ENCODE assay signal across 8 cellular contexts in genomic region chr12:92145731-92146496, GRCh38. TPM values are rescaled to one million over a fixed set of nuclear protein-coding genes. Genes with fewer than 3 reads are reported as not detected.
DNase-seq lines count a peak whose midpoint lies in the region; ATAC-seq, FAIRE-seq and TF ChIP-seq lines count a peak whose summit lies in the region.

TSS of gene BTG1 (minus strand) at chr12:92145846. CDS start at chr12:92145535, 311 bp downstream.

- H3K79me2 ChIP-seq in keratinocyte (ENCODE audit: control insufficient read depth, insufficient read depth, low read length) = peaks cover 44% of the 10 kb centered on the region

- peak within 1 kb of the TSS; percentile 99 for H3K27ac ChIP-seq in keratinocyte (ENCODE audit: control insufficient read depth, insufficient read depth, low read length)

- peak within 1 kb of the TSS; percentile 71 to 96 (median 93) for H3K4me3 ChIP-seq in keratinocyte (ENCODE audit: control insufficient read depth in 2 of 3, extremely low read depth in 1 of 3, insufficient read depth in 2 of 3, low read depth in 1 of 3, low read length in 3 of 3)

- peaks cover 0 to 19% of the 10 kb centered on the region in 2 experiments for H3K36me3 ChIP-seq in keratinocyte (ENCODE audit: control insufficient read depth in 2 of 2, extremely low read depth in 1 of 2, insufficient read depth in 2 of 2, low read length in 2 of 2)

- FAIRE-seq in keratinocyte (lab: Jason Lieb, UNC) = peak; percentile 88

- dilution Hi-C loops in keratinocyte (cut with MboI; ENCODE audit: extremely low pct_ligation_motif_present, low sequenced_read_pairs) = no loop called here

- peaks cover 51% of the 10 kb centered on the region for H3K4me1 Mint-ChIP-seq in chondrocyte (ENCODE audit: low read depth)

- peak; percentile 100 for TF ChIP-seq POLR2A in GM19193 (IDR thresholded peaks at IDR 0.05; ENCODE audit: extremely low read depth, insufficient read depth, insufficient read length)

- H3K9me1 ChIP-seq in keratinocyte (ENCODE audit: control insufficient read depth, extremely low read depth, insufficient read depth, low read length) = no peaks in the 10 kb centered on the region

- peaks cover 12% of the 10 kb centered on the region for H3K36me3 Mint-ChIP-seq in chondrocyte (ENCODE audit: low read depth)

- peak; percentile 74 for ATAC-seq in HG03439 (IDR thresholded peaks at IDR 0.05; ENCODE audit: unreplicated experiment)

- peak within 1 kb of the TSS; percentile 93 for H3K4me2 ChIP-seq in keratinocyte (ENCODE audit: control insufficient read depth, extremely low read depth, insufficient read depth, low read depth, low read length)

- peaks cover 26% of the 10 kb centered on the region for H3K4me1 ChIP-seq in keratinocyte (ENCODE audit: control insufficient read depth, extremely low read depth, insufficient read depth, low read length)

- H3K27ac Mint-ChIP-seq in chondrocyte (ENCODE audit: unreplicated experiment) = peak within 1 kb of the TSS; percentile 99

- peak within 1 kb of the TSS; percentile 98 for H2AFZ ChIP-seq in keratinocyte (ENCODE audit: control insufficient read depth, low read length)

- H3K27me3 Mint-ChIP-seq in chondrocyte (ENCODE audit: low read depth) = no peaks in the 10 kb centered on the region

- H3K27me3 ChIP-seq in keratinocyte (ENCODE audit: control insufficient read depth, extremely low read depth, insufficient read depth, low read length) = no peaks in the 10 kb centered on the region

- TF ChIP-seq CTCF in chondrocyte (IDR thresholded peaks at IDR 0.05) (no peak), keratinocyte (optimal IDR thresholded peaks at IDR 0.05 in 1 of 3, IDR thresholded peaks at IDR 0.05 in 1 of 3, conservative IDR thresholded peaks at IDR 0.05 in 1 of 3; ENCODE audit: extremely low read depth in 1 of 3, insufficient read depth in 2 of 3, low read length in 3 of 3) (no peak)

- H3K9me3 ChIP-seq in keratinocyte (ENCODE audit: control insufficient read depth, low read depth, low read length) = no peaks in the 10 kb centered on the region

- H4K20me1 ChIP-seq in keratinocyte (ENCODE audit: control insufficient read depth, extremely low read depth, insufficient read depth, low read length) = peaks cover 5% of the 10 kb centered on the region

- peak within 1 kb of the TSS; percentile 91 for H3K9ac ChIP-seq in keratinocyte (ENCODE audit: control insufficient read depth, extremely low read depth, insufficient read depth, low read length)

- H3K4me3 Mint-ChIP-seq in chondrocyte (ENCODE audit: unreplicated experiment) = peak within 1 kb of the TSS; percentile 93

- peak; percentile 97 to 98 for DNase-seq in AML-193 (lab: John Stamatoyannopoulos, UW)
- peak; percentile 98 for DNase-seq in NCI-H510A treated with DMSO at 0.1 percent for 48 hours (lab: John Stamatoyannopoulos, UW)
- peak; percentile 94 to 96 for DNase-seq in activated CD4-positive, alpha-beta T cell treated with anti-CD3 and anti-CD28 coated beads for 24 hours (ENCODE audit: low read depth in 2 of 2)
- peak; percentile 99 for DNase-seq in chondrocyte (ENCODE audit: low spot score)
- peak; percentile 97 for DNase-seq in keratinocyte (ENCODE audit: low read depth, low spot score)
- DNase-seq in stimulated activated CD4-positive, alpha-beta T cell treated with anti-CD3 and anti-CD28 coated beads, Interleukin-15, amount 100 ng/mL, for 1 hour (ENCODE audit: low read depth in 1 of 2, low spot score in 1 of 2) = peak; percentile 88 to 96

- H3K9me3 Mint-ChIP-seq in chondrocyte (ENCODE audit: low read depth) = no peaks in the 10 kb centered on the region

RNA-seq across cellular contexts. Expression of gene BTG1, which starts in this region (rescaled TPM):
- total RNA-seq in chondrocyte = 28.3 to 56.8 TPM (median 53.6 TPM) in 3 replicates
- polyA plus RNA-seq in keratinocyte = 36.8 to 58.5 TPM (median 40.7 TPM) in 3 replicates
- polyA plus RNA-seq in keratinocyte (2011; ENCODE audit: low read depth) = 233 TPM
- polyA plus RNA-seq in keratinocyte (2011; cell fraction: cytosol; rRNA removed) = 56.8 and 71.8 TPM in 2 replicates
- 66.3 and 69.7 TPM in 2 replicates for polyA plus RNA-seq in keratinocyte (2011; cell fraction: nucleus; rRNA removed)
- polyA plus RNA-seq in keratinocyte (2012; ENCODE audit: low replicate concordance) = 33.3 and 129 TPM in 2 replicates
- polyA minus RNA-seq in keratinocyte = 48.3 to 107 TPM (median 85.3 TPM) in 3 replicates
- 17.8 TPM for polyA minus RNA-seq in keratinocyte (2011; cell fraction: cytosol; rRNA and poly(A)+ RNA removed)
- polyA minus RNA-seq in keratinocyte (2011; cell fraction: nucleus; rRNA and poly(A)+ RNA removed) = 40.1 and 70.0 TPM in 2 replicates

Comparison
In these comparisons a context has a peak if more than half of its experiments do, and no peak if none do; other contexts are left out.
1. Peak in every context shown above with its lines: DNase-seq, ATAC-seq, H3K4me3 ChIP-seq and H3K27ac ChIP-seq.